Comparison of ENCODE assay signal across 17 cellular contexts in the genomic region with DNA sequence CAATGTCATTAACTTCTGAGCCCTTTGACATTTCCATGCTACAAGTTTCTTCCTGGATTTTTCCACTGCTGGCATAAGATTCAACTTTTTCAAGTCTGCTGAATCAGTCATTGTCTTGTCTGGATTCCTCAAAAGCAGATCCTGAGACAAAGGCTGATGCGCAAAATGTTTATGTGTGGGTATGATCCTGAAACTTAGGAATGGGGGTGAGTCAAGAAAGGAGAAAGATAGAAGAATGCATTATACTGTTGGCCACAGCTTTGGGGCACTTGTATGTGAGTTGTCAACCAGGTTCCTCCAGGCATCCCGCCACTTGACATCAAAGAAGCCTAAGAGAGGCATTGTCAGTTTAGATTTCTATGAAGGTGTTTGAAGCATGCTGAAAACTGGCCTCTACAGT. TPM values are rescaled to one million over a fixed set of nuclear protein-coding genes. Genes with fewer than 3 reads are reported as not detected.
DNase-seq lines count a peak whose midpoint lies in the region; ATAC-seq and TF ChIP-seq lines count a peak whose summit lies in the region.
"Had no signal": no experiment of that assay in that cellular context is flagged by ENCODE, and none has a peak within 500 bp of the region (broad histone marks: within the 10 kb centered on the region; RNA-seq: fewer than 3 reads in every experiment).

No MANE protein-coding gene starts in this region.

- H3K27me3 Mint-ChIP-seq in GM23338 (ENCODE audit: insufficient read depth, low read depth, poor library complexity): peaks cover 1% of the 10 kb centered on the region

- H3K79me1 ChIP-seq in mesenchymal stem cell (replicated peaks; ENCODE audit: low read length, poor library complexity, severe bottlenecking): no peaks in the 10 kb centered on the region

- H3K27ac Mint-ChIP-seq in GM23338: no peak overlapping the region
- H3K27ac Mint-ChIP-seq: CD4-positive, alpha-beta memory T cell had no signal

- ATAC-seq in GM23338: no peak

- no peak overlapping the region for H3K4ac ChIP-seq in mesenchymal stem cell (ENCODE audit: low read depth in 1 of 2, low read length in 2 of 2)

- H3K18ac ChIP-seq in mesenchymal stem cell (ENCODE audit: low read depth in 1 of 2, low read length in 2 of 2): no peak overlapping the region

- H3K4me3 Mint-ChIP-seq in GM23338: no peak overlapping the region
- H3K4me3 Mint-ChIP-seq: CD4-positive, alpha-beta memory T cell had no signal

- H3K9ac ChIP-seq in mesenchymal stem cell (ENCODE audit: low read length): no peak overlapping the region

- H3K9me2 ChIP-seq in GM23338 (ENCODE audit: insufficient read depth): no peaks in the 10 kb centered on the region; the same call in 1 of the 2 replicates

- H2BK15ac ChIP-seq in mesenchymal stem cell (ENCODE audit: low read depth, poor library complexity, severe bottlenecking): no peak overlapping the region

- H3K36me3 Mint-ChIP-seq in GM23338 (ENCODE audit: low read depth): peaks cover 10% of the 10 kb centered on the region; the same call in 2 of the 3 replicates

- H3K27ac ChIP-seq in GM23338 (ENCODE audit: low read depth) (no peak overlapping the region), mesenchymal stem cell (ENCODE audit: low read length, poor library complexity, severe bottlenecking) (no peak overlapping the region)

- H3K4me1 ChIP-seq in GM23338 (ENCODE audit: insufficient read depth): no peaks in the 10 kb centered on the region
- no peaks in the 10 kb centered on the region for H3K4me1 ChIP-seq in mesenchymal stem cell (ENCODE audit: control insufficient read depth, insufficient read depth, low read depth, low read length)

- H2BK12ac ChIP-seq in mesenchymal stem cell (ENCODE audit: low read length in 2 of 2): no peak overlapping the region

- no peaks in the 10 kb centered on the region for H3K79me2 ChIP-seq in GM23338 (replicated peaks; ENCODE audit: insufficient read depth)

- no peaks in the 10 kb centered on the region for H3K4me1 Mint-ChIP-seq in GM23338
- H3K4me1 Mint-ChIP-seq: CD4-positive, alpha-beta memory T cell had no signal

- no peak overlapping the region for H2AK5ac ChIP-seq in mesenchymal stem cell (ENCODE audit: low read length, severe bottlenecking)

- H3K4me3 ChIP-seq in GM23338 (no peak overlapping the region), epithelial cell of esophagus (ENCODE audit: low read length) (no peak overlapping the region), mesenchymal stem cell (ENCODE audit: insufficient read depth in 1 of 2, low read depth in 1 of 2, low read length in 2 of 2) (no peak overlapping the region)

- TF ChIP-seq CTCF in GM23338 (conservative IDR thresholded peaks at IDR 0.05; ENCODE audit: low read depth in 2 of 2) (no peak), epithelial cell of esophagus (IDR thresholded peaks at IDR 0.05; ENCODE audit: insufficient read depth, low read depth, low read length, missing control alignments) (no peak)

- 0 out of 2 replicates have a peak, but pooled peaks cover 7% of the 10 kb centered on the region for H3K36me3 ChIP-seq in GM23338 (ENCODE audit: insufficient read depth)
- no peaks in the 10 kb centered on the region for H3K36me3 ChIP-seq in mesenchymal stem cell (ENCODE audit: control insufficient read depth in 1 of 2, insufficient read depth in 2 of 2, low read depth in 1 of 2, low read length in 2 of 2)

- H2BK5ac ChIP-seq in mesenchymal stem cell (ENCODE audit: low read depth, low read length, poor library complexity, severe bottlenecking): no peak overlapping the region

- 0 out of 2 replicates have a peak overlapping the region, but pooled peaks have one; percentile 0 for H2AFZ ChIP-seq in GM23338
- H2AFZ ChIP-seq in mesenchymal stem cell (ENCODE audit: low read depth, low read length): no peak overlapping the region

- H3K27me3 ChIP-seq in GM23338 (ENCODE audit: insufficient read depth) (no peaks in the 10 kb centered on the region), mesenchymal stem cell (ENCODE audit: control insufficient read depth in 1 of 2, insufficient read depth in 1 of 2, low read length in 2 of 2) (peaks cover 0 to 25% of the 10 kb centered on the region in 2 experiments)

- no peak overlapping the region for H3K4me2 ChIP-seq in GM23338
- no peak overlapping the region for H3K4me2 ChIP-seq in mesenchymal stem cell (ENCODE audit: low read length, poor library complexity, severe bottlenecking)

- no peak overlapping the region for H3K23ac ChIP-seq in mesenchymal stem cell (ENCODE audit: low read length in 2 of 2)

- 82% methylated on average over 2 of the region's 2 CpGs for WGBS in mesenchymal stem cell

- DNase-seq in ELR (ENCODE audit: low read depth) (peak; percentile 8), GM23338 (ENCODE audit: low spot score) (no peak), epithelial cell of esophagus (ENCODE audit: low read depth) (peak; percentile 55), kidney tubule cell (ENCODE audit: low spot score) (peak; percentile 8), UCSD-AML1 (lab: John Stamatoyannopoulos, UW; ENCODE audit: unreplicated experiment) (no peak), mesenchymal stem cell (no peak)
- DNase-seq: C1 segment of cervical spinal cord; Calu3; CD4-positive, alpha-beta memory T cell; COR-L47; DMS153; DMS79 treated with DMSO at 0.1 percent for 48 hours; H7; HCEC 1CT had no signal

- peaks cover 12% of the 10 kb centered on the region; the same call in 2 of the 3 replicates for H3K9me3 Mint-ChIP-seq in GM23338

- H3F3A ChIP-seq in GM23338 (replicated peaks; ENCODE audit: low read depth): no peaks in the 10 kb centered on the region

- H3K9me3 ChIP-seq in mesenchymal stem cell (ENCODE audit: control insufficient read depth, low read length): peaks cover 15% of the 10 kb centered on the region

- no peaks in the 10 kb centered on the region for H4K20me1 ChIP-seq in GM23338 (replicated peaks; ENCODE audit: insufficient read depth)

- H2BK120ac ChIP-seq in mesenchymal stem cell (ENCODE audit: low read depth, low read length): no peak overlapping the region

- no peak overlapping the region for H4K8ac ChIP-seq in mesenchymal stem cell (ENCODE audit: low read length)

- H3K14ac ChIP-seq in mesenchymal stem cell (ENCODE audit: low read length in 2 of 2): no peak overlapping the region

- H4K91ac ChIP-seq in mesenchymal stem cell (ENCODE audit: low read length): no peak overlapping the region

TF ChIP-seq in GM23338, 12 proteins besides CTCF, POLR2A, EP300 and RAD21:
- TF ChIP-seq STAT1 (IDR thresholded peaks at IDR 0.05; ENCODE audit: unreplicated experiment): no peak
- no peak for TF ChIP-seq EZH2 (IDR thresholded peaks at IDR 0.05; ENCODE audit: low read depth, unreplicated experiment)
- TF ChIP-seq NANOG (IDR thresholded peaks at IDR 0.05; ENCODE audit: borderline replicate concordance): no peak
- TF ChIP-seq CREB1 (CRISPR knock-in tag; IDR thresholded peaks at IDR 0.05; ENCODE audit: low read depth): no peak
- TF ChIP-seq JUNB (IDR thresholded peaks at IDR 0.05; ENCODE audit: unreplicated experiment): no peak

RNA-seq across cellular contexts. Expression of gene FOXB1, which starts 50.4 kb away (rescaled TPM):
- 3.1 and 4.7 TPM in 2 replicates for total RNA-seq in GM23338 (2014; rRNA removed; shearing (Covaris generic))
- 5.4 and 6.7 TPM in 2 replicates for polyA plus RNA-seq in GM23338 (2016; fragmentation: Nextera tagmentation; extraction: Ambion mirVana)
- polyA plus RNA-seq in mesenchymal stem cell (2013, experiment 1 of 2): not detected
- polyA plus RNA-seq in mesenchymal stem cell (2013, experiment 2 of 2): not detected
- total RNA-seq: A172, A673, Calu3 had no signal
- polyA plus RNA-seq: BJ had no signal

Comparison
In these comparisons a context has a peak if more than half of its experiments do, and no peak if none do; other contexts are left out.
1. DNase-seq: peak in ELR (single experiment), epithelial cell of esophagus (single experiment) and kidney tubule cell (single experiment); none in GM23338 (single experiment), UCSD-AML1 (single experiment) and mesenchymal stem cell (single experiment).